1 cellular context compared by ENCODE assay signal in the genomic region with DNA sequence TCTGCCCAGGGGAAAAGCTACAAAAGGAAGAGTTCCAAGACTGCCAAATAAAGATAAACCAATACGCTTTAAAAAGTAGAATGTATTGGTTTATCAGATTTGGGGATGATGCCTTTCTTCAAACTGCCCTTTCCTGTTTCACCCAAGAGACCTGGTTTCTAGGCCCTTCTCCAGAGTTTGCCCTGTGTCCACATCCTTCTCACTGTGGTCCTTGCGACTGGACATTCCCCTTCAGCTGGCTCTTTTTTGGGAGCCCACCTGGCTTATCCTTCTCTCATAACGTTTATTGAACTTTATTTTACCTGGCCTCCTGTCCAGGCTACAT.
TF ChIP-seq lines count a peak whose summit lies in the region.

No MANE protein-coding gene starts in this region.

TF ChIP-seq in K562, 482 proteins besides CTCF, POLR2A, EP300 and RAD21:
- TF ChIP-seq ESRRB (CRISPR knock-in tag; IDR thresholded peaks at IDR 0.05; ENCODE audit: borderline replicate concordance) (no peak), NFRKB (IDR thresholded peaks at IDR 0.05; ENCODE audit: low read depth) (0 out of 2 replicates have a peak, but pooled peaks have one; percentile 7), SREBF2 (CRISPR knock-in tag; IDR thresholded peaks at IDR 0.05) (0 out of 2 replicates have a peak, but pooled peaks have one; percentile 90), SMARCC2 (IDR thresholded peaks at IDR 0.05; ENCODE audit: low read depth) (peak; percentile 24; the same call in 1 of the 2 replicates), ZNF384 (IDR thresholded peaks at IDR 0.05; ENCODE audit: low read depth, low read length) (no peak), CHD1 (IDR thresholded peaks at IDR 0.05; ENCODE audit: low read length) (peak; percentile 23)
- TF ChIP-seq, protein P1, sequence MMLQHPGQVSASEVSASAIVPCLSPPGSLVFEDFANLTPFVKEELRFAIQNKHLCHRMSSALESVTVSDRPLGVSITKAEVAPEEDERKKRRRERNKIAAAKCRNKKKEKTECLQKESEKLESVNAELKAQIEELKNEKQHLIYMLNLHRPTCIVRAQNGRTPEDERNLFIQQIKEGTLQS (IDR thresholded peaks at IDR 0.05), result no peak
- TF ChIP-seq, protein P1 (CRISPR knock-in tag; conservative IDR thresholded peaks at IDR 0.05), result 0 out of 2 replicates have a peak, but pooled peaks have one; percentile 56
- TF ChIP-seq, protein P2, sequence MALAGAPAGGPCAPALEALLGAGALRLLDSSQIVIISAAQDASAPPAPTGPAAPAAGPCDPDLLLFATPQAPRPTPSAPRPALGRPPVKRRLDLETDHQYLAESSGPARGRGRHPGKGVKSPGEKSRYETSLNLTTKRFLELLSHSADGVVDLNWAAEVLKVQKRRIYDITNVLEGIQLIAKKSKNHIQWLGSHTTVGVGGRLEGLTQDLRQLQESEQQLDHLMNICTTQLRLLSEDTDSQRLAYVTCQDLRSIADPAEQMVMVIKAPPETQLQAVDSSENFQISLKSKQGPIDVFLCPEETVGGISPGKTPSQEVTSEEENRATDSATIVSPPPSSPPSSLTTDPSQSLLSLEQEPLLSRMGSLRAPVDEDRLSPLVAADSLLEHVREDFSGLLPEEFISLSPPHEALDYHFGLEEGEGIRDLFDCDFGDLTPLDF (CRISPR knock-in tag; IDR thresholded peaks at IDR 0.05), result 0 out of 2 replicates have a peak, but pooled peaks have one; percentile 31
TF ChIP-seq in K562: peak in this region for 6.
